In genomic region chr13:56182598-56182997, GRCh38 we compare ENCODE assay signal across 33 cellular contexts.
"Had no signal": no experiment of that assay in that cellular context is flagged by ENCODE, and none has a peak within 500 bp of the region (broad histone marks: within the 10 kb centered on the region; RNA-seq: fewer than 3 reads in every experiment).

No MANE protein-coding gene starts in this region.

- H3K27ac ChIP-seq: ascending aorta, cardiac muscle cell had no signal

- FAIRE-seq: bronchial epithelial cell, TTC549 had no signal

- DNase-seq: activated CD4-positive, alpha-beta memory T cell treated with anti-CD3 and anti-CD28 coated beads, Interleukin-2, amount 10 ng/mL, durations not matched to agents 7 days and 5 days; activated CD4-positive, alpha-beta T cell treated with anti-CD3 and anti-CD28 coated beads for 1 hour; activated CD4-positive, alpha-beta T cell treated with anti-CD3 and anti-CD28 coated beads for 36 hours; activated CD4-positive, alpha-beta T cell treated with anti-CD3 and anti-CD28 coated beads for 48 hours; activated CD4-positive, alpha-beta T cell treated with anti-CD3 and anti-CD28 coated beads, Interleukin-2, amount 10 ng/mL, durations not matched to agents 7 days and 5 days; activated CD4-positive, alpha-beta T cell treated with anti-CD3 and anti-CD28 coated beads, Interleukin-2, amount 50 U/mL, for 48 hours; activated CD4-positive, CD25-positive, alpha-beta regulatory T cell; activated CD8-positive, alpha-beta memory T cell treated with anti-CD3 and anti-CD28 coated beads for 24 hours; activated CD8-positive, alpha-beta memory T cell treated with anti-CD3 and anti-CD28 coated beads, Interleukin-2, amount 10 ng/mL, durations not matched to agents 7 days and 5 days; activated CD8-positive, alpha-beta memory T cell treated with anti-CD3 and anti-CD28 coated beads, Interleukin-2, amount 50 U/mL, for 48 hours; activated CD8-positive, alpha-beta T cell treated with anti-CD3 and anti-CD28 coated beads, Interleukin-2, amount 10 ng/mL, durations not matched to agents 7 days and 5 days; activated effector memory CD4-positive, alpha-beta T cell treated with Interleukin-2 at 50 U/mL for 16 hours; activated gamma-delta T cell; activated naive CD4-positive, alpha-beta T cell treated with anti-CD3 and anti-CD28 coated beads, Interleukin-2, amount 10 ng/mL, durations not matched to agents 7 days and 5 days; activated naive CD4-positive, alpha-beta T cell treated with Interleukin-2 at 50 U/mL for 16 hours; activated naive CD8-positive, alpha-beta T cell treated with anti-CD3 and anti-CD28 coated beads, Interleukin-2, amount 10 ng/mL, durations not matched to agents 7 days and 5 days; activated naive CD8-positive, alpha-beta T cell treated with anti-CD3 and anti-CD28 coated beads, Interleukin-2, amount 50 U/mL, for 24 hours; activated T-cell treated with anti-CD3 and anti-CD28 coated beads, Interleukin-2, amount 50 U/mL, for 24 hours; activated T-cell treated with anti-CD3 and anti-CD28 coated beads, Interleukin-2, amount 50 U/mL, for 48 hours; amygdala; anterior cingulate cortex; caudate nucleus; cerebellar nuclear complex; T-helper 1 cell; T-helper 2 cell; T-helper 9 cell had no signal

- ATAC-seq: activated CD4-positive, alpha-beta T cell treated with anti-CD3 and anti-CD28 coated beads for 36 hours; activated CD4-positive, CD25-positive, alpha-beta regulatory T cell treated with anti-CD3 and anti-CD28 coated beads, Interleukin-2, amount 50 U/mL, for 24 hours; activated CD8-positive, alpha-beta memory T cell treated with anti-CD3 and anti-CD28 coated beads, Interleukin-2, amount 10 ng/mL, durations not matched to agents 7 days and 5 days; activated CD8-positive, alpha-beta T cell treated with anti-CD3 and anti-CD28 coated beads, Interleukin-2, amount 10 ng/mL, durations not matched to agents 7 days and 5 days; activated naive CD8-positive, alpha-beta T cell treated with anti-CD3 and anti-CD28 coated beads, Interleukin-2, amount 50 U/mL, for 24 hours; WTC11 had no signal

- H3K36me3 ChIP-seq: ascending aorta, cardiac muscle cell, WERI-Rb-1 had no signal

- H3K4me3 ChIP-seq: ascending aorta, cardiac muscle cell had no signal

- H3K4me1 ChIP-seq: ascending aorta had no signal

- H3K9me3 ChIP-seq: ascending aorta had no signal

- H3K27me3 ChIP-seq: ascending aorta, cardiac muscle cell had no signal
